In the genomic region with DNA sequence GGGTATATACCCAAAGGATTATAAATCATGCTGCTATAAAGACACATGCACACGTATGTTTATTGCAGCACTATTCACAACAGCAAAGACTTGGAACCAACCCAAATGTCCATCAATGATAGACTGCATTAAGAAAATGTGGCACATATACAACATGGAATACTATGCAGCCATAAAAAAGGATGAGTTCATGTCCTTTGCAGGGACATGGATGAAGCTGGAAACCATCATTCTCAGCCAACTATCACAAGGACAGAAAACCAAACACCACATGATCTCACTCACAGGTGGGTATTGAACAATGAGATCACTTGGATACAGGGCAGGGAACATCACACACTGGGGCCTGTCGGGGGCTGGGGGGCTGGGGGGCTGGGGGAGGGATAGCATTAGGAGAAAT, we compare ENCODE assay signal across 2 cellular contexts. TPM values are rescaled to one million over a fixed set of nuclear protein-coding genes. Genes with fewer than 3 reads are reported as not detected.
"Had no signal": no experiment of that assay in that cellular context is flagged by ENCODE, and none has a peak within 500 bp of the region (broad histone marks: within the 10 kb centered on the region; RNA-seq: fewer than 3 reads in every experiment).

No MANE protein-coding gene starts in this region.

RNA-seq across cellular contexts. Expression of a gene that starts 49.8 kb away (rescaled TPM):
- total RNA-seq: G401, GM12878 had no signal
